ENCODE assay signal across 9 cellular contexts in the genomic region with DNA sequence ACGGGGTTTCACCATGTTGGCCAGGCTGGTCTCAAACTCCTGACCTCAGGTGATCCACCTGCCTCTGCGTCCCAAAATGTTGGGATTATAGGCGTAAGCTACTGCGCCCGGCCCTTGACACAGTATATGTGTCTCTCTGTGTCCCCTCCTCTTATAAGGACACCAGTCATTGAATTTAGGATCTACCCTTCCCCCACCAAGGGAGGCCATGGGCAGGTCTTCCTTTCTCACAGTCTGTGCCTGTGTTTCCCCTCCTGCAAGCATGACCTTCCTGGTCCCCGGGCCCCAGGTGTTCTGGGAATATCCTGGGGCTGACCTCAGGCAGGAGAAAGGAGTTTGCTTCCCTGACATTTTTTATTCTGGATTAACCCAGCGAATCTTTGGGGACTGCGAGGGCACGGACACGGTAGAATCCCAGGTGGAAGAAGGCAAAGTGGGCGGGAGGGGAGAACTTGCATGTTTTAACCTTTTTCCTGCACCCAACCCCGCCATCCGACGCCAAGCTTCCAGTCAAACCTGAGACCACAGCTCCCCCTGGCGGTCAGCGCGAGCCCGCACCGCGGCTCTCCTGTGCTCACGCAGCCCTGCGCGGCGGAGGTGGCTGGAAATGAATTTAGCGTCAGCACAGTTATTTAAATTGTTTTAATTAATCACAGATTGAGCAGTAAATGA. TPM values are rescaled to one million over a fixed set of nuclear protein-coding genes. Genes with fewer than 3 reads are reported as not detected.
A peak's percentile ranks its signal among the peaks of the same experiment; 100 is the strongest.
DNase-seq lines count a peak whose midpoint lies in the region; ATAC-seq and TF ChIP-seq lines count a peak whose summit lies in the region.
"Had no signal": no experiment of that assay in that cellular context is flagged by ENCODE, and none has a peak within 500 bp of the region (broad histone marks: within the 10 kb centered on the region; RNA-seq: fewer than 3 reads in every experiment).

No MANE protein-coding gene starts in this region.

- no peaks in the 10 kb centered on the region for H3K79me2 ChIP-seq in OCI-LY3 (ENCODE audit: low read length)

- peak overlapping the region; percentile 6 for H3K4me3 Mint-ChIP-seq in glutamatergic neuron (ENCODE audit: unreplicated experiment)

- no peak overlapping the region for H3K27ac Mint-ChIP-seq in glutamatergic neuron (ENCODE audit: unreplicated experiment)

- DNase-seq in AG09319 (ENCODE audit: extremely low read depth, low read depth) (no peak), activated T-helper 1 cell treated with Interleukin-2 at 50 U/mL for 16 hours (ENCODE audit: low read depth) (peak; percentile 13), glutamatergic neuron (peak; percentile 96), ovary (peak; percentile 25 to 66 (median 53)), vagina (ENCODE audit: extremely low spot score in 2 of 2) (no peak)

- 18 to 22% (median 21%) methylated on average over 25 of the region's 25 CpGs for WGBS in ovary, 3 donors

- H3K27me3 ChIP-seq in OCI-LY3 (ENCODE audit: low read depth, low read length) (no peaks in the 10 kb centered on the region; the same call in 1 of the 2 replicates), ovary (no peaks in the 10 kb centered on the region), vagina (no peaks in the 10 kb centered on the region)

- H3K36me3 ChIP-seq in OCI-LY3 (replicated peaks; ENCODE audit: low read depth, low read length) = no peaks in the 10 kb centered on the region
- H3K36me3 ChIP-seq in ovary = no peaks in the 10 kb centered on the region
- H3K36me3 ChIP-seq in vagina = no peaks in the 10 kb centered on the region

- peaks cover 10% of the 10 kb centered on the region for H3K4me1 Mint-ChIP-seq in glutamatergic neuron (ENCODE audit: low read depth, unreplicated experiment)

- peaks cover 7% of the 10 kb centered on the region for H3K9me3 Mint-ChIP-seq in glutamatergic neuron (ENCODE audit: unreplicated experiment)

- H3K36me3 Mint-ChIP-seq in glutamatergic neuron (ENCODE audit: unreplicated experiment) = peaks cover 7% of the 10 kb centered on the region

- ATAC-seq in GM21717 (IDR thresholded peaks at IDR 0.05; ENCODE audit: unreplicated experiment) = peak; percentile 50
- ATAC-seq in GM21737 (IDR thresholded peaks at IDR 0.05; ENCODE audit: unreplicated experiment) = no peak

- intact Hi-C loops in ovary (cut with DNase I) = no loop called here
- intact Hi-C loops in vagina (cut with DNase I) = no loop called here

- H3K4me2 ChIP-seq in OCI-LY3 (ENCODE audit: low read length) = peak overlapping the region; percentile 52

- H3K9me3 ChIP-seq in OCI-LY3 (ENCODE audit: insufficient read depth, low read length) = no peaks in the 10 kb centered on the region
- H3K9me3 ChIP-seq in ovary = no peaks in the 10 kb centered on the region
- no peaks in the 10 kb centered on the region for H3K9me3 ChIP-seq in vagina

- no peaks in the 10 kb centered on the region for H4K20me1 ChIP-seq in OCI-LY3 (ENCODE audit: insufficient read depth, low read length)

- H3K27me3 Mint-ChIP-seq in glutamatergic neuron (ENCODE audit: unreplicated experiment) = no peaks in the 10 kb centered on the region

- TF ChIP-seq POLR2A in ovary (IDR thresholded peaks at IDR 0.05) = no peak
- no peak for TF ChIP-seq POLR2A in vagina (IDR thresholded peaks at IDR 0.05)

- H3K4me1 ChIP-seq in OCI-LY3 (ENCODE audit: low read length) = peaks cover 6% of the 10 kb centered on the region
- H3K4me1 ChIP-seq in ovary (ENCODE audit: insufficient read depth) = no peaks in the 10 kb centered on the region
- peaks cover 6% of the 10 kb centered on the region for H3K4me1 ChIP-seq in vagina

- TF ChIP-seq EP300 in ovary (IDR thresholded peaks at IDR 0.05) = no peak

- H3K4me3 ChIP-seq in OCI-LY3 (ENCODE audit: low read length) = 0 out of 2 replicates have a peak overlapping the region, but pooled peaks have one; percentile 18
- no peak overlapping the region for H3K4me3 ChIP-seq in ovary
- H3K4me3 ChIP-seq in vagina = no peak overlapping the region
- H3K4me3 ChIP-seq: skin epidermis had no signal

- H3K27ac ChIP-seq in OCI-LY3 (ENCODE audit: low read length) (no peak overlapping the region), ovary (no peak overlapping the region), vagina (no peak overlapping the region)
- H3K27ac ChIP-seq: skin epidermis had no signal

- no peak overlapping the region; the same call in 1 of the 2 replicates for H2AFZ ChIP-seq in OCI-LY3 (ENCODE audit: low read depth, low read length)

- TF ChIP-seq CTCF in AG09319 (IDR thresholded peaks at IDR 0.05; ENCODE audit: low read depth, low read length) = peak; percentile 64
- TF ChIP-seq CTCF in OCI-LY3 (IDR thresholded peaks at IDR 0.05; ENCODE audit: low read depth, low read length) = peak; percentile 99
- peak; percentile 98 for TF ChIP-seq CTCF in glutamatergic neuron (IDR thresholded peaks at IDR 0.05; ENCODE audit: partially characterized antibody, unreplicated experiment)
- peak in 1 of 3 donors; percentile 31 for TF ChIP-seq CTCF in ovary (IDR thresholded peaks at IDR 0.05)
- TF ChIP-seq CTCF in vagina (IDR thresholded peaks at IDR 0.05) = peak; percentile 48 to 75 (median 63)

- H3K9ac ChIP-seq in OCI-LY3 (ENCODE audit: low read length) = no peak overlapping the region

RNA-seq across cellular contexts. Expression of a gene that starts 42.1 kb away (rescaled TPM):
- total RNA-seq in glutamatergic neuron (ENCODE audit: unreplicated experiment) (not detected), ovary (under 1 TPM in 1 of 7 donors, not detected in 6; 0.12 TPM), vagina (not detected)
- polyA plus RNA-seq in ovary = not detected

Comparison
In these comparisons a context has a peak if more than half of its experiments do, and no peak if none do; other contexts are left out.
1. DNase-seq: peak in activated T-helper 1 cell treated with Interleukin-2 at 50 U/mL for 16 hours (single experiment), glutamatergic neuron (single experiment) and ovary (5 of 5); none in AG09319 (single experiment) and vagina (0 of 2).